Comparison of ENCODE assay signal across 9 cellular contexts in genomic region chr6:36666726-36667591, GRCh38. TPM values are rescaled to one million over a fixed set of nuclear protein-coding genes. Genes with fewer than 3 reads are reported as not detected.
A peak's percentile ranks its signal among the peaks of the same experiment; 100 is the strongest.
DNase-seq lines count a peak whose midpoint lies in the region; ATAC-seq, FAIRE-seq and TF ChIP-seq lines count a peak whose summit lies in the region.
"Had no signal": no experiment of that assay in that cellular context is flagged by ENCODE, and none has a peak within 500 bp of the region (broad histone marks: within the 10 kb centered on the region; RNA-seq: fewer than 3 reads in every experiment).

No MANE protein-coding gene starts in this region.

- peaks cover 13% of the 10 kb centered on the region for H3K4me1 Mint-ChIP-seq in activated CD8-positive, alpha-beta T cell treated with anti-CD3 and anti-CD28 coated beads for 36 hours (ENCODE audit: low read depth)

- DNase-seq in NCI-H1105 treated with DMSO at 0.1 percent for 48 hours (lab: John Stamatoyannopoulos, UW) (peak; percentile 87), SKM-1 treated with dmso at 0.1 percent for 144 hours (lab: John Stamatoyannopoulos, UW; ENCODE audit: unreplicated experiment) (peak; percentile 95), globus pallidus (ENCODE audit: low spot score) (peak; percentile 80), pancreas (peak; percentile 78 to 93 (median 86)), activated gamma-delta T cell treated with Interleukin-2 at 50 U/mL for 16 hours (no peak)
- no peak for DNase-seq in activated CD8-positive, alpha-beta T cell treated with anti-CD3 and anti-CD28 coated beads for 36 hours

- intact Hi-C loops in pancreas (cut with DNase I), result no loop called here
- intact Hi-C loops in activated CD8-positive, alpha-beta T cell treated with anti-CD3 and anti-CD28 coated beads for 36 hours (cut with micrococcal nuclease), result no loop called here

- H3K27me3 Mint-ChIP-seq in activated CD8-positive, alpha-beta T cell treated with anti-CD3 and anti-CD28 coated beads for 36 hours, result no peaks in the 10 kb centered on the region
- H3K27me3 Mint-ChIP-seq: activated naive CD4-positive, alpha-beta T cell treated with anti-CD3 and anti-CD28 coated beads, Interleukin-2, amount 50 U/mL, for 24 hours had no signal

- no peaks in the 10 kb centered on the region for H3K27me3 ChIP-seq in pancreas

- no peak for FAIRE-seq in pancreas (lab: Jason Lieb, UNC)

- no peaks in the 10 kb centered on the region for H3K36me3 Mint-ChIP-seq in activated CD8-positive, alpha-beta T cell treated with anti-CD3 and anti-CD28 coated beads for 36 hours (ENCODE audit: low read depth)
- H3K36me3 Mint-ChIP-seq: activated naive CD4-positive, alpha-beta T cell treated with anti-CD3 and anti-CD28 coated beads, Interleukin-2, amount 50 U/mL, for 24 hours had no signal

- no peaks in the 10 kb centered on the region for H3K36me3 ChIP-seq in pancreas

- peaks cover 16 to 28% (median 23%) of the 10 kb centered on the region in 3 donors for H3K4me1 ChIP-seq in pancreas

- CTCF ChIA-PET in activated CD8-positive, alpha-beta T cell treated with anti-CD3 and anti-CD28 coated beads for 36 hours (lab: Charles Lee), result interaction anchor here (0.8 to 1.4 kb wide), 5 partner anchors 9 to 99 kb away, joined by 3 to 4 read pairs (median 4); no protein-coding TSS in a partner anchor

- peak overlapping the region; percentile 42 to 63 (median 53) for H3K27ac ChIP-seq in pancreas

- H3K4me3 ChIP-seq in pancreas, result no peak overlapping the region

- no peak for TF ChIP-seq CTCF in pancreas (IDR thresholded peaks at IDR 0.05)
- TF ChIP-seq CTCF in activated CD8-positive, alpha-beta T cell treated with anti-CD3 and anti-CD28 coated beads for 36 hours (IDR thresholded peaks at IDR 0.05), result no peak

- 25 to 27% methylated on average over 10 of the region's 10 CpGs for WGBS in pancreas, 2 donors

- H3K9me3 ChIP-seq in pancreas, result no peaks in the 10 kb centered on the region

- H3K9me3 Mint-ChIP-seq in activated CD8-positive, alpha-beta T cell treated with anti-CD3 and anti-CD28 coated beads for 36 hours, result no peaks in the 10 kb centered on the region
- H3K9me3 Mint-ChIP-seq: activated naive CD4-positive, alpha-beta T cell treated with anti-CD3 and anti-CD28 coated beads, Interleukin-2, amount 50 U/mL, for 24 hours had no signal

- TF ChIP-seq POLR2A in GM15510 (IDR thresholded peaks at IDR 0.05; ENCODE audit: borderline replicate concordance, extremely low read depth, insufficient read length), result peak; percentile 26

- ATAC-seq in HG02588 (IDR thresholded peaks at IDR 0.05; ENCODE audit: unreplicated experiment), result peak; percentile 78
- ATAC-seq in pancreas, result peak; percentile 88 to 91 (median 90)
- ATAC-seq in activated CD8-positive, alpha-beta T cell treated with anti-CD3 and anti-CD28 coated beads for 36 hours, result no peak

- H3K27ac Mint-ChIP-seq in activated CD8-positive, alpha-beta T cell treated with anti-CD3 and anti-CD28 coated beads for 36 hours, result no peak overlapping the region
- H3K27ac Mint-ChIP-seq: activated naive CD4-positive, alpha-beta T cell treated with anti-CD3 and anti-CD28 coated beads, Interleukin-2, amount 50 U/mL, for 24 hours had no signal

- no peak overlapping the region for H3K4me3 Mint-ChIP-seq in activated CD8-positive, alpha-beta T cell treated with anti-CD3 and anti-CD28 coated beads for 36 hours
- H3K4me3 Mint-ChIP-seq: activated naive CD4-positive, alpha-beta T cell treated with anti-CD3 and anti-CD28 coated beads, Interleukin-2, amount 50 U/mL, for 24 hours had no signal

- POLR2A ChIA-PET in activated CD8-positive, alpha-beta T cell treated with anti-CD3 and anti-CD28 coated beads for 36 hours (lab: Charles Lee), result interaction anchor here (0.8 to 1.4 kb wide), 5 partner anchors 11 to 69 kb away, joined by 3 to 5 read pairs (median 3); partner anchors contain the start of gene CDKN1A

RNA-seq across cellular contexts. Expression of gene CDKN1A, which starts 11.6 kb away (rescaled TPM):
- total RNA-seq in pancreas, result 100 to 1,000 TPM in 2 of 6 donors, 10 to 100 TPM in 4; 32.5 to 178 (median 53.2) TPM
- 10 to 100 TPM; 22.3 to 42.2 TPM for polyA plus RNA-seq in pancreas
- 10 to 100 TPM; 42.3 to 47.4 TPM for total RNA-seq in activated CD8-positive, alpha-beta T cell treated with anti-CD3 and anti-CD28 coated beads for 36 hours

RNA-seq across cellular contexts. Expression of gene RAB44, which starts 30.7 kb away (rescaled TPM):
- total RNA-seq in pancreas, result under 1 TPM in 5 of 6 donors, not detected in 1; 0.04 to 0.09 (median 0.09) TPM
- under 1 TPM; 0.04 to 0.14 TPM for polyA plus RNA-seq in pancreas
- under 1 TPM in 1 of 2 experiments, not detected in 1; 0.07 TPM for total RNA-seq in activated CD8-positive, alpha-beta T cell treated with anti-CD3 and anti-CD28 coated beads for 36 hours

Comparison
In these comparisons a context has a peak if more than half of its experiments do, and no peak if none do; other contexts are left out.
1. DNase-seq: peak in NCI-H1105 treated with DMSO at 0.1 percent for 48 hours (single experiment), SKM-1 treated with dmso at 0.1 percent for 144 hours (single experiment), globus pallidus (single experiment) and pancreas (6 of 6); none in activated gamma-delta T cell treated with Interleukin-2 at 50 U/mL for 16 hours (single experiment) and activated CD8-positive, alpha-beta T cell treated with anti-CD3 and anti-CD28 coated beads for 36 hours (single experiment).